Comparison of ENCODE assay signal across 28 cellular contexts in genomic region chr22:17968126-17968525, GRCh38. TPM values are rescaled to one million over a fixed set of nuclear protein-coding genes. Genes with fewer than 3 reads are reported as not detected.
DNase-seq lines count a peak whose midpoint lies in the region; ATAC-seq, FAIRE-seq and TF ChIP-seq lines count a peak whose summit lies in the region.
"Had no signal": no experiment of that assay in that cellular context is flagged by ENCODE, and none has a peak within 500 bp of the region (broad histone marks: within the 10 kb centered on the region; RNA-seq: fewer than 3 reads in every experiment).

No MANE protein-coding gene starts in this region.

- H3K27me3 Mint-ChIP-seq in naive B cell = no peaks in the 10 kb centered on the region
- H3K27me3 Mint-ChIP-seq: activated naive CD8-positive, alpha-beta T cell; effector memory CD8-positive, alpha-beta T cell; progenitor cell of endocrine pancreas; stimulated activated memory B cell treated with anti-CD40 and anti-IgM and Interleukin-4, amounts not matched to agents 10 μg/mL and 1 μg/mL and 100 μg/mL, for 72 hours had no signal

- intact Hi-C loops in pancreas (cut with DNase I) = no loop called here

- TF ChIP-seq CTCF in pancreas (IDR thresholded peaks at IDR 0.05) = no peak

- peak overlapping the region; percentile 16 to 92 (median 60) for H3K27ac Mint-ChIP-seq in naive B cell
- H3K27ac Mint-ChIP-seq: activated naive CD8-positive, alpha-beta T cell; effector memory CD8-positive, alpha-beta T cell; progenitor cell of endocrine pancreas; stimulated activated memory B cell treated with anti-CD40 and anti-IgM and Interleukin-4, amounts not matched to agents 10 μg/mL and 1 μg/mL and 100 μg/mL, for 72 hours had no signal

- H3K27ac ChIP-seq in pancreas = no peak overlapping the region
- H3K27ac ChIP-seq: C4-2B, HL-60, SK-N-MC had no signal

- WGBS in pancreas, 2 donors = 77 to 89% methylated on average over 12 of the region's 12 CpGs

- H3K4me1 Mint-ChIP-seq in naive B cell = peaks cover 78 to 88% (median 88%) of the 10 kb centered on the region in 3 donors

- H3K27me3 ChIP-seq in pancreas = no peaks in the 10 kb centered on the region
- H3K27me3 ChIP-seq: ascending aorta had no signal

- no peaks in the 10 kb centered on the region for H3K9me3 Mint-ChIP-seq in naive B cell
- H3K9me3 Mint-ChIP-seq: effector memory CD8-positive, alpha-beta T cell; stimulated activated memory B cell treated with anti-CD40 and anti-IgM and Interleukin-4, amounts not matched to agents 10 μg/mL and 1 μg/mL and 100 μg/mL, for 72 hours had no signal

- ATAC-seq in naive B cell (ENCODE audit: low read depth in 2 of 2) (no peak), pancreas (no peak), GM21528 (IDR thresholded peaks at IDR 0.05; ENCODE audit: low FRiP score, unreplicated experiment) (no peak)
- ATAC-seq: effector memory CD8-positive, alpha-beta T cell; sciatic nerve; stimulated activated memory B cell treated with anti-CD40 and anti-IgM and Interleukin-4, amounts not matched to agents 10 μg/mL and 1 μg/mL and 100 μg/mL, for 72 hours had no signal

- H3K4me3 Mint-ChIP-seq in naive B cell = no peak overlapping the region
- H3K4me3 Mint-ChIP-seq: activated naive CD8-positive, alpha-beta T cell; effector memory CD8-positive, alpha-beta T cell; stimulated activated memory B cell treated with anti-CD40 and anti-IgM and Interleukin-4, amounts not matched to agents 10 μg/mL and 1 μg/mL and 100 μg/mL, for 72 hours had no signal

- no peaks in the 10 kb centered on the region for H3K36me3 ChIP-seq in pancreas

- FAIRE-seq in pancreas (lab: Jason Lieb, UNC) = no peak
- FAIRE-seq: D721Med, GM12891 had no signal

- H3K9me3 ChIP-seq in pancreas = no peaks in the 10 kb centered on the region
- H3K9me3 ChIP-seq: ascending aorta had no signal

- peak; percentile 69 for DNase-seq in DMS79 (lab: John Stamatoyannopoulos, UW)
- DNase-seq in NCI-H146 (lab: John Stamatoyannopoulos, UW) = peak; percentile 91
- DNase-seq in NCI-H345 treated with DMSO at 0.1 percent for 48 hours (lab: John Stamatoyannopoulos, UW; ENCODE audit: unreplicated experiment) = peak; percentile 34
- no peak for DNase-seq in naive B cell
- no peak for DNase-seq in pancreas
- DNase-seq in activated gamma-delta T cell (lab: John Stamatoyannopoulos, UW) = no peak
- no peak for DNase-seq in glomerular visceral epithelial cell (ENCODE audit: extremely low spot score)
- DNase-seq: activated CD4-positive, alpha-beta T cell treated with anti-CD3 and anti-CD28 coated beads, Interleukin-2, amount 50 U/mL, for 4 hours; activated CD8-positive, alpha-beta memory T cell treated with anti-CD3 and anti-CD28 coated beads, Interleukin-2, amount 50 U/mL, for 4 hours; cortex of kidney; effector memory CD8-positive, alpha-beta T cell; GM23248; Kasumi-1; NCI-H2081 treated with DMSO at 0.1 percent for 48 hours; NCI-H82; OCI-M1; stimulated activated CD4-positive, alpha-beta T cell treated with anti-CD3 and anti-CD28 coated beads, Interleukin-4, amount 100 ng/mL, for 4 hours had no signal

- H3K4me1 ChIP-seq in pancreas = peaks cover 11 to 15% (median 14%) of the 10 kb centered on the region in 3 donors

- no peak overlapping the region for H3K4me3 ChIP-seq in pancreas
- H3K4me3 ChIP-seq: ascending aorta, GM23248, SK-N-MC had no signal

- H3K36me3 Mint-ChIP-seq in naive B cell = peaks cover 0 to 14% of the 10 kb centered on the region in 2 donors
- H3K36me3 Mint-ChIP-seq: activated naive CD8-positive, alpha-beta T cell had no signal

RNA-seq across cellular contexts. Expression of gene MICAL3, which starts 56.2 kb away (rescaled TPM):
- polyA plus RNA-seq in naive B cell (ENCODE audit: low read depth in 6 of 6) (10 to 100 TPM; 10.9 to 28.0 (median 15.6) TPM), pancreas (10 to 100 TPM in 1 of 2 donors, 1 to 10 TPM in 1; 5.9 to 24.5 TPM)
- total RNA-seq in pancreas = 10 to 100 TPM; 22.6 to 56.8 (median 28.5) TPM

Comparison
In these comparisons a context has a peak if more than half of its experiments do, and no peak if none do; other contexts are left out.
1. DNase-seq: peak in DMS79 (single experiment), NCI-H146 (single experiment) and NCI-H345 treated with DMSO at 0.1 percent for 48 hours (single experiment); none in naive B cell (single experiment), pancreas (0 of 6), activated gamma-delta T cell (single experiment) and glomerular visceral epithelial cell (single experiment).